In the genomic region with DNA sequence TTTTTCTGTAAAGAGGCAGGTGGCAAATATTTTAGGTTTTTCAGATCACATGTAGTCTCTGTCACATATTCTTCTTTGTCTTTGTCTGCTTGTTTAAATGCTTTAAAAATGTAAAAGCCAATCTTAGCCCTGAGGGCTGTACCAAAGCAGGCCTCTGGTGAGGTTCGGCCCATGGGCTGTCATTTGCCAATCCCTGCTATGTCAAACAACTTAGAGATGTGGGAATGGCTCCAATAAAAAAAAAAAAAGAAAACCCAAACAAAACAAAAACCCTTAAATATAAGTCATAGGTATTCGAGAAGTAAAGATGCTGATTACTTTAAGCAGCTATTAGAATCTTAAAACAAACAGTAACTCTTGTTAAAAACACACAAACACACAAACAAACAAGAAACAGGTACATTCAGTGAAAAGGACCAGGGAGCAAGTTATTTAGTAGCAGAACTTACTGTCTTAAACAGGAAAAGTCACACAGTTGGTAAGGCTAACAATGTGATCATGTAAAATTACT, we compare ENCODE assay signal across 12 cellular contexts.
DNase-seq lines count a peak whose midpoint lies in the region; ATAC-seq and TF ChIP-seq lines count a peak whose summit lies in the region.
"Had no signal": no experiment of that assay in that cellular context is flagged by ENCODE, and none has a peak within 500 bp of the region (broad histone marks: within the 10 kb centered on the region; RNA-seq: fewer than 3 reads in every experiment).

No MANE protein-coding gene starts in this region.

- H2BK5ac ChIP-seq in IMR-90 (ENCODE audit: low read depth, low read length, poor library complexity, severe bottlenecking) = no peak overlapping the region

- H3K27ac Mint-ChIP-seq in CD8-positive, alpha-beta T cell = peak overlapping the region; percentile 55
- H3K27ac Mint-ChIP-seq in activated T-helper 2 cell treated with anti-CD3 and anti-CD28 coated beads, Interferon-gamma antibody, Interleukin-2, Interleukin-4, amounts not matched to agents 10 μg/mL and 5 μg/mL and 100 μg/mL, durations not matched to agents 14 hours and 24 hours and 36 hours = peak overlapping the region; percentile 100

- H2BK15ac ChIP-seq in IMR-90 (ENCODE audit: low read depth, low read length) = no peak overlapping the region

- H3K4me1 ChIP-seq in CD8-positive, alpha-beta T cell (ENCODE audit: insufficient read depth, low read length) = peaks cover 8% of the 10 kb centered on the region
- H3K4me1 ChIP-seq in IMR-90 (ENCODE audit: control insufficient read depth, insufficient read depth, low read length) (peaks cover 3% of the 10 kb centered on the region; the same call in 1 of the 2 replicates), muscle layer of duodenum (ENCODE audit: control insufficient read depth in 1 of 2, insufficient read depth in 2 of 2, low read length in 2 of 2) (no peaks in the 10 kb centered on the region)

- intact Hi-C loops in CD8-positive, alpha-beta T cell (cut with DNase I, micrococcal nuclease) = loop anchor here (1.0 to 2.0 kb wide), 2 partner anchors 61 kb away; a partner anchor contains a TSS
- intact Hi-C loops in IMR-90 (cut with micrococcal nuclease) = loop anchor here (2.0 kb wide), 1 partner anchor 61 kb away; a partner anchor contains a TSS
- intact Hi-C loops in activated T-helper 2 cell treated with anti-CD3 and anti-CD28 coated beads, Interferon-gamma antibody, Interleukin-2, Interleukin-4, amounts not matched to agents 10 μg/mL and 5 μg/mL and 100 μg/mL, durations not matched to agents 14 hours and 24 hours and 36 hours (cut with micrococcal nuclease) = loop anchor here (1.0 to 5.0 kb wide), 11 partner anchors 19 to 1389 kb away; no protein-coding TSS in a partner anchor

- no peak overlapping the region for H3K4me3 ChIP-seq in CD8-positive, alpha-beta T cell (ENCODE audit: low read depth, low read length)
- H3K4me3 ChIP-seq in IMR-90 (ENCODE audit: insufficient read depth, low read depth, low read length) = no peak overlapping the region
- H3K4me3 ChIP-seq in muscle layer of duodenum (ENCODE audit: low read depth in 1 of 2, low read length in 2 of 2) = no peak overlapping the region

- H4K20me1 ChIP-seq in IMR-90 (ENCODE audit: insufficient read depth, low read length) = no peaks in the 10 kb centered on the region

- peaks cover 36% of the 10 kb centered on the region for H3K9me3 Mint-ChIP-seq in CD8-positive, alpha-beta T cell
- peaks cover 54% of the 10 kb centered on the region for H3K9me3 Mint-ChIP-seq in activated T-helper 2 cell treated with anti-CD3 and anti-CD28 coated beads, Interferon-gamma antibody, Interleukin-2, Interleukin-4, amounts not matched to agents 10 μg/mL and 5 μg/mL and 100 μg/mL, durations not matched to agents 14 hours and 24 hours and 36 hours

- in situ Hi-C loops in IMR-90 (cut with MboI; ENCODE audit: low sequenced_read_pairs) = no loop called here

- no TSS peak for BruUV-seq in IMR-90 (replicated peaks; lab: Mats Ljungman, UMichigan)

- H2AK5ac ChIP-seq in IMR-90 (ENCODE audit: low read depth, low read length) = 0 out of 2 replicates have a peak overlapping the region, but pooled peaks have one; percentile 21

- no peak for TF ChIP-seq POLR2A in IMR-90 (IDR thresholded peaks at IDR 0.05; ENCODE audit: low read depth, low read length)

- H3K4me3 Mint-ChIP-seq in CD8-positive, alpha-beta T cell = no peak overlapping the region
- peak overlapping the region; percentile 60 for H3K4me3 Mint-ChIP-seq in activated T-helper 2 cell treated with anti-CD3 and anti-CD28 coated beads, Interferon-gamma antibody, Interleukin-2, Interleukin-4, amounts not matched to agents 10 μg/mL and 5 μg/mL and 100 μg/mL, durations not matched to agents 14 hours and 24 hours and 36 hours (ENCODE audit: low read depth)

- H3K18ac ChIP-seq in IMR-90 (ENCODE audit: low read depth, low read length) = peak overlapping the region; percentile 71

- H3K36me3 Mint-ChIP-seq in CD8-positive, alpha-beta T cell = no peaks in the 10 kb centered on the region
- peaks cover 53% of the 10 kb centered on the region for H3K36me3 Mint-ChIP-seq in activated T-helper 2 cell treated with anti-CD3 and anti-CD28 coated beads, Interferon-gamma antibody, Interleukin-2, Interleukin-4, amounts not matched to agents 10 μg/mL and 5 μg/mL and 100 μg/mL, durations not matched to agents 14 hours and 24 hours and 36 hours (ENCODE audit: low read depth)

- no peak overlapping the region for H2AFZ ChIP-seq in IMR-90 (replicated peaks; ENCODE audit: low read length, poor library complexity)

- H2BK20ac ChIP-seq in IMR-90 (ENCODE audit: low read depth, low read length) = peak overlapping the region; percentile 52; the same call in 1 of the 2 replicates

- peak overlapping the region; percentile 3; the same call in 1 of the 2 replicates for H3K4me2 ChIP-seq in IMR-90 (ENCODE audit: low read depth, low read length)

- peaks cover 29% of the 10 kb centered on the region for H3K27me3 Mint-ChIP-seq in CD8-positive, alpha-beta T cell (ENCODE audit: low read depth)
- no peaks in the 10 kb centered on the region for H3K27me3 Mint-ChIP-seq in activated T-helper 2 cell treated with anti-CD3 and anti-CD28 coated beads, Interferon-gamma antibody, Interleukin-2, Interleukin-4, amounts not matched to agents 10 μg/mL and 5 μg/mL and 100 μg/mL, durations not matched to agents 14 hours and 24 hours and 36 hours (ENCODE audit: low read depth)

- peak overlapping the region; percentile 59; the same call in 1 of the 2 replicates for H2BK120ac ChIP-seq in IMR-90 (ENCODE audit: low read depth, low read length)

- dilution Hi-C loops in IMR-90 (cut with HindIII; ENCODE audit: low sequenced_read_pairs, unreplicated experiment) = no loop called here

- no peaks in the 10 kb centered on the region for H3K79me1 ChIP-seq in IMR-90 (ENCODE audit: low read depth in 1 of 2, low read length in 2 of 2)

- H3K56ac ChIP-seq in IMR-90 (ENCODE audit: extremely low read depth, insufficient read depth, low read length) = no peak overlapping the region

- peak overlapping the region in 1 of 2 experiments; percentile 59; a peak in 3 of 4 replicates for H4K8ac ChIP-seq in IMR-90 (ENCODE audit: low read depth in 2 of 2, low read length in 2 of 2)

- no peak overlapping the region for H3K23ac ChIP-seq in IMR-90 (ENCODE audit: low read depth, low read length)

- no peak overlapping the region for H4K91ac ChIP-seq in IMR-90 (ENCODE audit: insufficient read depth, low read depth, low read length)

- no peak for TF ChIP-seq CTCF in CD8-positive, alpha-beta T cell (IDR thresholded peaks at IDR 0.05)
- TF ChIP-seq CTCF in IMR-90 (conservative IDR thresholded peaks at IDR 0.05; ENCODE audit: low read depth, low read length) = no peak

- peaks cover 22% of the 10 kb centered on the region for H3K4me1 Mint-ChIP-seq in CD8-positive, alpha-beta T cell (ENCODE audit: low read depth)
- peaks cover 51% of the 10 kb centered on the region for H3K4me1 Mint-ChIP-seq in activated T-helper 2 cell treated with anti-CD3 and anti-CD28 coated beads, Interferon-gamma antibody, Interleukin-2, Interleukin-4, amounts not matched to agents 10 μg/mL and 5 μg/mL and 100 μg/mL, durations not matched to agents 14 hours and 24 hours and 36 hours (ENCODE audit: low read depth)

- WGBS in IMR-90 (ENCODE audit: extremely low coverage in 2 of 2, insufficient read length in 1 of 2), 2 experiments = no CpG with 5 or more reads among the region's 2 CpGs

- no peak for ATAC-seq in CD8-positive, alpha-beta T cell
- ATAC-seq in IMR-90 (ENCODE audit: low read depth) = no peak

- H3K14ac ChIP-seq in IMR-90 (replicated peaks; ENCODE audit: low read depth, low read length) = peak overlapping the region; percentile 16; the same call in 1 of the 2 replicates

- H3K9me3 ChIP-seq in CD8-positive, alpha-beta T cell (ENCODE audit: low read length) = no peaks in the 10 kb centered on the region
- H3K9me3 ChIP-seq in IMR-90 (ENCODE audit: control insufficient read depth, insufficient read depth, low read length) (peaks cover 18% of the 10 kb centered on the region), muscle layer of duodenum (ENCODE audit: control insufficient read depth in 1 of 2, low read length in 2 of 2) (peaks cover 6 to 20% of the 10 kb centered on the region in 2 donors)

- H3K9ac ChIP-seq in IMR-90 (ENCODE audit: low read depth, low read length) = no peak overlapping the region

- no peak overlapping the region for H3K27ac ChIP-seq in CD8-positive, alpha-beta T cell (ENCODE audit: low read depth, low read length)
- H3K27ac ChIP-seq in IMR-90 (ENCODE audit: insufficient read depth, low read length) (no peak overlapping the region; the same call in 1 of the 2 replicates), muscle layer of duodenum (ENCODE audit: low read length) (peak overlapping the region; percentile 41), caudate nucleus (ENCODE audit: low read depth, low read length) (no peak overlapping the region)

- no peak overlapping the region for H4K5ac ChIP-seq in IMR-90 (ENCODE audit: low read depth, low read length)

- H2AK9ac ChIP-seq in IMR-90 (replicated peaks; ENCODE audit: low read depth, low read length, poor library complexity) = no peak overlapping the region

- peak overlapping the region; percentile 34; the same call in 1 of the 2 replicates for H3K4ac ChIP-seq in IMR-90 (ENCODE audit: low read depth, low read length)

- H3K36me3 ChIP-seq in CD8-positive, alpha-beta T cell (ENCODE audit: insufficient read depth, low read length) = no peaks in the 10 kb centered on the region
- no peaks in the 10 kb centered on the region for H3K36me3 ChIP-seq in IMR-90 (ENCODE audit: control insufficient read depth, insufficient read depth, low read length)
- H3K36me3 ChIP-seq in muscle layer of duodenum (ENCODE audit: control insufficient read depth in 1 of 2, insufficient read depth in 2 of 2, low read length in 2 of 2) = no peaks in the 10 kb centered on the region

- POLR2A ChIA-PET in CD8-positive, alpha-beta T cell (lab: Charles Lee) = interaction anchor here (1.0 kb wide), 1 partner anchor 62 kb away, joined by 7 read pairs; no protein-coding TSS in a partner anchor
- POLR2A ChIA-PET in IMR-90 (lab: Charles Lee; ENCODE audit: unreplicated experiment) = interaction anchor here (1.3 kb wide), 1 partner anchor 61 kb away, joined by 5 read pairs; a partner anchor contains a TSS

- no peaks in the 10 kb centered on the region for H3K27me3 ChIP-seq in CD8-positive, alpha-beta T cell (ENCODE audit: insufficient read depth, low read length)
- H3K27me3 ChIP-seq in IMR-90 (ENCODE audit: control insufficient read depth, insufficient read depth, low read length) = no peaks in the 10 kb centered on the region; the same call in 1 of the 2 replicates
- no peaks in the 10 kb centered on the region for H3K27me3 ChIP-seq in muscle layer of duodenum (ENCODE audit: low read depth, low read length)

- H3K9me1 ChIP-seq in IMR-90 (ENCODE audit: insufficient read depth, low read length) = no peaks in the 10 kb centered on the region

- CTCF ChIA-PET in CD8-positive, alpha-beta T cell (lab: Charles Lee) = no interaction called here
- CTCF ChIA-PET in IMR-90 (lab: Yijun Ruan, JAX) = no interaction called here

- DNase-seq in CD8-positive, alpha-beta T cell = no peak
- no peak for DNase-seq in IMR-90
- no peak for DNase-seq in activated T-helper 2 cell treated with anti-CD3 and anti-CD28 coated beads, Interferon-gamma antibody, Interleukin-2, Interleukin-4, amounts not matched to agents 10 μg/mL and 5 μg/mL and 100 μg/mL, durations not matched to agents 14 hours and 24 hours and 36 hours (ENCODE audit: low spot score)
- no peak for DNase-seq in amygdala (lab: John Stamatoyannopoulos, UW)
- DNase-seq in caudate nucleus (lab: John Stamatoyannopoulos, UW) = no peak
- DNase-seq in pons (ENCODE audit: low spot score) = no peak
- no peak for DNase-seq in NCI-H1092 (lab: John Stamatoyannopoulos, UW)
- DNase-seq: COR-L47, GOT3, hypothalamus, mesendoderm had no signal

- no peak for TF ChIP-seq RAD21 in IMR-90 (IDR thresholded peaks at IDR 0.05; ENCODE audit: low read length)
